Comparison of ENCODE assay signal across 2 cellular contexts in genomic region chr4:25654971-25655963, GRCh38.
TF ChIP-seq lines count a peak whose summit lies in the region.

A gene with protein sequence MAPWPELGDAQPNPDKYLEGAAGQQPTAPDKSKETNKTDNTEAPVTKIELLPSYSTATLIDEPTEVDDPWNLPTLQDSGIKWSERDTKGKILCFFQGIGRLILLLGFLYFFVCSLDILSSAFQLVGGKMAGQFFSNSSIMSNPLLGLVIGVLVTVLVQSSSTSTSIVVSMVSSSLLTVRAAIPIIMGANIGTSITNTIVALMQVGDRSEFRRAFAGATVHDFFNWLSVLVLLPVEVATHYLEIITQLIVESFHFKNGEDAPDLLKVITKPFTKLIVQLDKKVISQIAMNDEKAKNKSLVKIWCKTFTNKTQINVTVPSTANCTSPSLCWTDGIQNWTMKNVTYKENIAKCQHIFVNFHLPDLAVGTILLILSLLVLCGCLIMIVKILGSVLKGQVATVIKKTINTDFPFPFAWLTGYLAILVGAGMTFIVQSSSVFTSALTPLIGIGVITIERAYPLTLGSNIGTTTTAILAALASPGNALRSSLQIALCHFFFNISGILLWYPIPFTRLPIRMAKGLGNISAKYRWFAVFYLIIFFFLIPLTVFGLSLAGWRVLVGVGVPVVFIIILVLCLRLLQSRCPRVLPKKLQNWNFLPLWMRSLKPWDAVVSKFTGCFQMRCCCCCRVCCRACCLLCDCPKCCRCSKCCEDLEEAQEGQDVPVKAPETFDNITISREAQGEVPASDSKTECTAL (plus strand): TSS chr4:25655851. CDS start chr4:25662501, 6,650 bp downstream.

TF ChIP-seq in endothelial cell of umbilical vein, 7 proteins besides CTCF, POLR2A, EP300 and RAD21 (continued from another document):
- peak; percentile 56 for TF ChIP-seq EZH2 (IDR thresholded peaks at IDR 0.05; ENCODE audit: borderline replicate concordance, low read depth, low read length, severe bottlenecking)
- no peak for TF ChIP-seq JUN (IDR thresholded peaks at IDR 0.05; ENCODE audit: borderline replicate concordance, insufficient read depth, insufficient read length, low read depth)
- TF ChIP-seq FOS (IDR thresholded peaks at IDR 0.05; ENCODE audit: borderline replicate concordance, insufficient read depth, low read length) = no peak

TF ChIP-seq in neural cell, 6 proteins besides CTCF, POLR2A, EP300 and RAD21 (continued from another document):
- TF ChIP-seq, protein P1, sequence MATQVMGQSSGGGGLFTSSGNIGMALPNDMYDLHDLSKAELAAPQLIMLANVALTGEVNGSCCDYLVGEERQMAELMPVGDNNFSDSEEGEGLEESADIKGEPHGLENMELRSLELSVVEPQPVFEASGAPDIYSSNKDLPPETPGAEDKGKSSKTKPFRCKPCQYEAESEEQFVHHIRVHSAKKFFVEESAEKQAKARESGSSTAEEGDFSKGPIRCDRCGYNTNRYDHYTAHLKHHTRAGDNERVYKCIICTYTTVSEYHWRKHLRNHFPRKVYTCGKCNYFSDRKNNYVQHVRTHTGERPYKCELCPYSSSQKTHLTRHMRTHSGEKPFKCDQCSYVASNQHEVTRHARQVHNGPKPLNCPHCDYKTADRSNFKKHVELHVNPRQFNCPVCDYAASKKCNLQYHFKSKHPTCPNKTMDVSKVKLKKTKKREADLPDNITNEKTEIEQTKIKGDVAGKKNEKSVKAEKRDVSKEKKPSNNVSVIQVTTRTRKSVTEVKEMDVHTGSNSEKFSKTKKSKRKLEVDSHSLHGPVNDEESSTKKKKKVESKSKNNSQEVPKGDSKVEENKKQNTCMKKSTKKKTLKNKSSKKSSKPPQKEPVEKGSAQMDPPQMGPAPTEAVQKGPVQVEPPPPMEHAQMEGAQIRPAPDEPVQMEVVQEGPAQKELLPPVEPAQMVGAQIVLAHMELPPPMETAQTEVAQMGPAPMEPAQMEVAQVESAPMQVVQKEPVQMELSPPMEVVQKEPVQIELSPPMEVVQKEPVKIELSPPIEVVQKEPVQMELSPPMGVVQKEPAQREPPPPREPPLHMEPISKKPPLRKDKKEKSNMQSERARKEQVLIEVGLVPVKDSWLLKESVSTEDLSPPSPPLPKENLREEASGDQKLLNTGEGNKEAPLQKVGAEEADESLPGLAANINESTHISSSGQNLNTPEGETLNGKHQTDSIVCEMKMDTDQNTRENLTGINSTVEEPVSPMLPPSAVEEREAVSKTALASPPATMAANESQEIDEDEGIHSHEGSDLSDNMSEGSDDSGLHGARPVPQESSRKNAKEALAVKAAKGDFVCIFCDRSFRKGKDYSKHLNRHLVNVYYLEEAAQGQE (IDR thresholded peaks at IDR 0.05; ENCODE audit: borderline replicate concordance) = no peak
- TF ChIP-seq EZH2 (IDR thresholded peaks at IDR 0.05; ENCODE audit: borderline replicate concordance, insufficient read depth, low read length, poor library complexity, severe bottlenecking) (no peak), MXI1 (conservative IDR thresholded peaks at IDR 0.05; ENCODE audit: poor library complexity, severe bottlenecking) (no peak), TAF1 (IDR thresholded peaks at IDR 0.05; ENCODE audit: low read depth) (no peak), POLR2AphosphoS5 (IDR thresholded peaks at IDR 0.05) (no peak)
